ENCODE assay signal across 9 cellular contexts in the genomic region with DNA sequence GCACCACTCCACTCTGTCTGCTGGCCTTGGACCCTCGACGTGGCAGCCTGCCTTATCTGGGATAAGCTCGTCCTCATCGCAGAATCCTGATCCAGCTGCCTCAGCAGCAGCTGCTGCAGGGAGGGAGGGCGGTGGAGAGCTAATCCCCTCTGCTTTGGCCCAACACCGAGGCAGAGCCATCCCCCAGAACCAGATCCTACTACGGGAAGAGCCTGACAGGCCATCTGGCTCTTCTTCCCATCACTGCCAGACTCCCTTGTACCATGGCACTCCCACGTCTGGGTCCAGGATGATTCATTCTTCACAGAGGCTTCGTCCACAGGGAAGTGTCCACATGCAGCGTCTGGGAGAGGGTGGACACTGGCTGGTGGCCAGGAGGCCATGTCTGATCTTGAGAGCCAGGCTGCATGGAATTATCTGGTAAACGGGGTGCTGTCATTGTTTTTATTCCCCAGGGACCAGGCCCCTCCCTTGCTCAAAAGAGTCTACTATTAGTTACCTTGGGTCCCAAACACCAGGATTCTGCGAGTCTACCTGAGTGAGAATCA. TPM values are rescaled to one million over a fixed set of nuclear protein-coding genes. Genes with fewer than 3 reads are reported as not detected.
DNase-seq lines count a peak whose midpoint lies in the region; ATAC-seq and TF ChIP-seq lines count a peak whose summit lies in the region.
"Had no signal": no experiment of that assay in that cellular context is flagged by ENCODE, and none has a peak within 500 bp of the region (broad histone marks: within the 10 kb centered on the region; RNA-seq: fewer than 3 reads in every experiment).

No MANE protein-coding gene starts in this region.

- H3K4me3 Mint-ChIP-seq in CD14-positive monocyte (no peak overlapping the region), T-helper 17 cell (no peak overlapping the region)

- H3K9me3 ChIP-seq in MG63, result no peaks in the 10 kb centered on the region
- no peaks in the 10 kb centered on the region for H3K9me3 ChIP-seq in T-helper 17 cell (ENCODE audit: control insufficient read depth, low read length, poor library complexity, severe bottlenecking)

- H3K36me3 Mint-ChIP-seq in CD14-positive monocyte (no peaks in the 10 kb centered on the region), T-helper 17 cell (ENCODE audit: low read depth) (peaks cover 2% of the 10 kb centered on the region)

- no peaks in the 10 kb centered on the region for H3K36me3 ChIP-seq in MG63

- H3K27me3 Mint-ChIP-seq in CD14-positive monocyte (ENCODE audit: low read depth in 3 of 3) (peaks cover 18 to 20% (median 19%) of the 10 kb centered on the region in 3 donors), T-helper 17 cell (peaks cover 70% of the 10 kb centered on the region)

- DNase-seq in CD14-positive monocyte (ENCODE audit: low spot score) (peak; percentile 12), MG63 (peak; percentile 87), ecto neural progenitor cell (ENCODE audit: low spot score) (peak; percentile 71), occipital lobe (lab: John Stamatoyannopoulos, UW) (peak; percentile 44), T-helper 17 cell (no peak)
- no peak for DNase-seq in activated CD4-positive, alpha-beta T cell treated with anti-CD3 and anti-CD28 coated beads for 48 hours
- no peak for DNase-seq in stimulated activated CD4-positive, alpha-beta T cell treated with anti-CD3 and anti-CD28 coated beads, Interleukin-2, amount 100 ng/mL, for 24 hours
- DNase-seq: stimulated activated CD4-positive, alpha-beta T cell treated with anti-CD3 and anti-CD28 coated beads, Interleukin-4, amount 100 ng/mL, for 24 hours had no signal

- no peak overlapping the region for H3K4me3 ChIP-seq in MG63

- no peaks in the 10 kb centered on the region for H3K27me3 ChIP-seq in MG63

- H3K27ac Mint-ChIP-seq in CD14-positive monocyte (no peak overlapping the region), T-helper 17 cell (no peak overlapping the region)

- peaks cover 3% of the 10 kb centered on the region for H3K4me1 Mint-ChIP-seq in CD14-positive monocyte
- H3K4me1 Mint-ChIP-seq in T-helper 17 cell, result peaks cover 2% of the 10 kb centered on the region

- TF ChIP-seq CTCF in CD14-positive monocyte (IDR thresholded peaks at IDR 0.05), result no peak

- intact Hi-C loops in CD14-positive monocyte (cut with micrococcal nuclease), result no loop called here

- H3K9me3 Mint-ChIP-seq in CD14-positive monocyte, result no peaks in the 10 kb centered on the region

- ATAC-seq in HG03045 (IDR thresholded peaks at IDR 0.05; ENCODE audit: unreplicated experiment) (no peak), T-helper 17 cell (no peak)

RNA-seq across cellular contexts. Expression of a gene that starts 14.6 kb away (rescaled TPM):
- polyA plus RNA-seq in CD14-positive monocyte, result not detected
- not detected in 2 replicates for total RNA-seq in MG63 (2014; rRNA removed; shearing (Covaris generic); ENCODE audit: low replicate concordance)
- total RNA-seq in occipital lobe (0.16 TPM), T-helper 17 cell (not detected)

Comparison
In these comparisons a context has a peak if more than half of its experiments do, and no peak if none do; other contexts are left out.
1. DNase-seq: peak in CD14-positive monocyte (single experiment), MG63 (single experiment), ecto neural progenitor cell (single experiment) and occipital lobe (single experiment); none in T-helper 17 cell (0 of 3), activated CD4-positive, alpha-beta T cell treated with anti-CD3 and anti-CD28 coated beads for 48 hours (single experiment) and stimulated activated CD4-positive, alpha-beta T cell treated with anti-CD3 and anti-CD28 coated beads, Interleukin-2, amount 100 ng/mL, for 24 hours (0 of 2).